In the genomic region with DNA sequence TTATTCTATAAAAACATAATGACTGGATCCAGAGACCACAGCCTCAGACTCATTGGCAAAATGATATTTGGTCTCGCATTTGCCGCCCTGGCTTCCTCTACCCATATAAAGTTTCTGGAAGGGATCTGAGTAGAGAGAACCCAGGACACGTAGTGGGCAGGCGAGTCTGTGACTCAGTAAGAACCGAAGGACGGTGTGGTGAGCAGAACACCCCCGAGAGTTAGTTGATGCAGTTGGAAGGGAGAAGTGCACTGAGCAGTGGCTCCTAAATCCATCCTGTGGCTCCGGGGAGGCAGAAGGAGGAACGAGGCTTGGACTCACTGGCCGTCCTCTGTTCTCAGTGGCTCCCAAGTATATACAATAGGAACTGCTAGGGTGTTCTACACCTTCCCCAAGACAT, we compare ENCODE assay signal across 18 cellular contexts. TPM values are rescaled to one million over a fixed set of nuclear protein-coding genes. Genes with fewer than 3 reads are reported as not detected.
A peak's percentile ranks its signal among the peaks of the same experiment; 100 is the strongest.
DNase-seq lines count a peak whose midpoint lies in the region; ATAC-seq and TF ChIP-seq lines count a peak whose summit lies in the region.
"Had no signal": no experiment of that assay in that cellular context is flagged by ENCODE, and none has a peak within 500 bp of the region (broad histone marks: within the 10 kb centered on the region; RNA-seq: fewer than 3 reads in every experiment).

No MANE protein-coding gene starts in this region.

- ATAC-seq in HG02610 (IDR thresholded peaks at IDR 0.05; ENCODE audit: unreplicated experiment) (no peak), HG02981 (IDR thresholded peaks at IDR 0.05; ENCODE audit: unreplicated experiment) (no peak), GM18907 (IDR thresholded peaks at IDR 0.05; ENCODE audit: unreplicated experiment) (no peak)

- peak overlapping the region in 9 of 11 experiments; percentile 35 to 92 (median 71); a peak in 17 of 22 replicates for H3K27ac ChIP-seq in BLaER1 treated with 17β-estradiol and CSF1 and Interleukin-3, amounts not matched to agents 10 nM and 100 nM
- H3K27ac ChIP-seq: SK-N-MC had no signal

- H3K4me1 ChIP-seq in BLaER1 treated with 17β-estradiol and CSF1 and Interleukin-3, amounts not matched to agents 10 nM and 100 nM = peaks cover 75 to 87% (median 85%) of the 10 kb centered on the region in 10 experiments

- peak overlapping the region; percentile 86 to 99 (median 97) for H3K4me2 ChIP-seq in BLaER1 treated with 17β-estradiol and CSF1 and Interleukin-3, amounts not matched to agents 10 nM and 100 nM

- DNase-seq in HFFc6 = no peak
- no peak for DNase-seq in endothelial cell (ENCODE audit: low spot score)
- no peak for DNase-seq in stimulated activated naive CD4-positive, alpha-beta T cell (lab: John Stamatoyannopoulos, UW)
- DNase-seq: BE2C; CD8-positive, alpha-beta memory T cell; DMS79; HCEC 1CT; MG63; NCI-H1092 treated with DMSO at 0.1 percent for 48 hours; NCI-H1694; NCI-H2227 treated with DMSO at 0.1 percent for 48 hours; NCI-H524 had no signal

- H3K36me3 ChIP-seq in BLaER1 treated with 17β-estradiol and CSF1 and Interleukin-3, amounts not matched to agents 10 nM and 100 nM = peaks cover 0 to 93% (median 74%) of the 10 kb centered on the region in 11 experiments; a peak in 20 of 22 replicates

- peak overlapping the region in 1 of 10 experiments; percentile 6; a peak in 3 of 20 replicates for H3K4me3 ChIP-seq in BLaER1 treated with 17β-estradiol and CSF1 and Interleukin-3, amounts not matched to agents 10 nM and 100 nM
- H3K4me3 ChIP-seq: MG63, SK-N-MC had no signal

- H3K36me3 Mint-ChIP-seq in HFFc6 (ENCODE audit: low read depth) = peaks cover 60% of the 10 kb centered on the region
- peaks cover 47% of the 10 kb centered on the region for H3K36me3 Mint-ChIP-seq in endothelial cell (ENCODE audit: low read depth, unreplicated experiment)
- peaks cover 39% of the 10 kb centered on the region for H3K36me3 Mint-ChIP-seq in nephron (ENCODE audit: low read depth)
- H3K36me3 Mint-ChIP-seq: CD8-positive, alpha-beta memory T cell had no signal

- H3K27me3 ChIP-seq in BLaER1 treated with 17β-estradiol and CSF1 and Interleukin-3, amounts not matched to agents 10 nM and 100 nM = no peaks in the 10 kb centered on the region
- H3K27me3 ChIP-seq: BE2C, MG63 had no signal

- H3K27ac Mint-ChIP-seq in HFFc6 (peak overlapping the region; percentile 43; the same call in 1 of the 2 replicates), endothelial cell (ENCODE audit: unreplicated experiment) (peak overlapping the region; percentile 59), nephron (peak overlapping the region in 2 of 3 experiments; percentile 33 to 65)

- H4K20me1 ChIP-seq in BLaER1 treated with 17β-estradiol and CSF1 and Interleukin-3, amounts not matched to agents 10 nM and 100 nM = peaks cover 0 to 99% (median 83%) of the 10 kb centered on the region in 11 experiments; a peak in 20 of 22 replicates

- H3K27me3 Mint-ChIP-seq in HFFc6 (ENCODE audit: insufficient read depth) = peaks cover 4% of the 10 kb centered on the region; the same call in 1 of the 2 replicates
- peaks cover 12% of the 10 kb centered on the region for H3K27me3 Mint-ChIP-seq in endothelial cell (ENCODE audit: unreplicated experiment)
- H3K27me3 Mint-ChIP-seq in nephron (ENCODE audit: low read depth) = peaks cover 9% of the 10 kb centered on the region

- H3K9ac ChIP-seq in BLaER1 treated with 17β-estradiol and CSF1 and Interleukin-3, amounts not matched to agents 10 nM and 100 nM = peak overlapping the region in 9 of 11 experiments; percentile 12 to 69 (median 57); a peak in 13 of 22 replicates

- peaks cover 79% of the 10 kb centered on the region for H3K4me1 Mint-ChIP-seq in HFFc6 (ENCODE audit: low read depth)
- H3K4me1 Mint-ChIP-seq in endothelial cell (ENCODE audit: unreplicated experiment) = peaks cover 85% of the 10 kb centered on the region
- H3K4me1 Mint-ChIP-seq in nephron = peaks cover 80% of the 10 kb centered on the region

- TF ChIP-seq CTCF in HFFc6 (IDR thresholded peaks at IDR 0.05) (no peak), endothelial cell (IDR thresholded peaks at IDR 0.05; ENCODE audit: unreplicated experiment) (no peak), nephron (IDR thresholded peaks at IDR 0.05; ENCODE audit: unreplicated experiment in 3 of 3) (no peak)

- H3K4me3 Mint-ChIP-seq in HFFc6 (no peak overlapping the region), endothelial cell (ENCODE audit: unreplicated experiment) (no peak overlapping the region), nephron (no peak overlapping the region)
- H3K4me3 Mint-ChIP-seq: CD8-positive, alpha-beta memory T cell had no signal

- H3K9me3 Mint-ChIP-seq in HFFc6 (no peaks in the 10 kb centered on the region), endothelial cell (ENCODE audit: unreplicated experiment) (no peaks in the 10 kb centered on the region), nephron (no peaks in the 10 kb centered on the region)
- H3K9me3 Mint-ChIP-seq: CD8-positive, alpha-beta memory T cell had no signal

- H3K9me3 ChIP-seq in BLaER1 treated with 17β-estradiol and CSF1 and Interleukin-3, amounts not matched to agents 10 nM and 100 nM (replicated peaks in 1 of 11) = no peaks in the 10 kb centered on the region
- H3K9me3 ChIP-seq: BE2C, MG63 had no signal

RNA-seq across cellular contexts. Expression of gene SPRY4, which starts 11.5 kb away (rescaled TPM):
- total RNA-seq in HFFc6 (2021; fragmentation: NEBNext Ultra II Directional; extraction: Animal tissue kit (Norgen Biotek cat#: 25700)) = 10 to 100 TPM; 26.1 to 28.9 (median 27.8) TPM
- 74.2 TPM for total RNA-seq in endothelial cell (ENCODE audit: unreplicated experiment)
